ENCODE assay signal across 17 cellular contexts in genomic region chr1:187001198-187001904, GRCh38.
DNase-seq lines count a peak whose midpoint lies in the region; ATAC-seq, FAIRE-seq and TF ChIP-seq lines count a peak whose summit lies in the region.
"Had no signal": no experiment of that assay in that cellular context is flagged by ENCODE, and none has a peak within 500 bp of the region (broad histone marks: within the 10 kb centered on the region; RNA-seq: fewer than 3 reads in every experiment).

No MANE protein-coding gene starts in this region.

- H3K9me3 ChIP-seq in MG63 (no peaks in the 10 kb centered on the region), ascending aorta (no peaks in the 10 kb centered on the region)
- H3K9me3 ChIP-seq: gastrocnemius medialis, testis had no signal

- TF ChIP-seq CTCF in AG09309 (IDR thresholded peaks at IDR 0.05; ENCODE audit: control insufficient read depth, insufficient read depth, low read depth, low read length, missing control alignments) (no peak), ascending aorta (IDR thresholded peaks at IDR 0.05) (no peak)

- no peak for TF ChIP-seq POLR2A in H54 (IDR thresholded peaks at IDR 0.05; ENCODE audit: low read depth, low read length)

- intact Hi-C loops in ascending aorta (cut with DNase I), result no loop called here

- no peak overlapping the region for H3K27ac ChIP-seq in ascending aorta
- H3K27ac ChIP-seq: C4-2B, gastrocnemius medialis, left ventricle myocardium inferior, testis had no signal

- DNase-seq in AG09309 (ENCODE audit: low read depth) (peak; percentile 69), MG63 (peak; percentile 58), astrocyte of the hippocampus (ENCODE audit: low read depth, low spot score) (peak; percentile 73), kidney glomerular epithelial cell (lab: John Stamatoyannopoulos, UW) (peak; percentile 24), ascending aorta (ENCODE audit: low spot score in 2 of 2) (no peak), H54 (ENCODE audit: insufficient read length, low spot score) (no peak)
- DNase-seq: activated CD4-positive, alpha-beta memory T cell treated with anti-CD3 and anti-CD28 coated beads for 36 hours; activated naive CD8-positive, alpha-beta T cell treated with anti-CD3 and anti-CD28 coated beads, Interleukin-2, amount 10 ng/mL, durations not matched to agents 7 days and 5 days; gastrocnemius medialis; left ventricle myocardium inferior; posterior cingulate gyrus; testis had no signal

- ATAC-seq in GM19467 (IDR thresholded peaks at IDR 0.05; ENCODE audit: unreplicated experiment) (no peak), HG03342 (IDR thresholded peaks at IDR 0.05; ENCODE audit: unreplicated experiment) (no peak)
- ATAC-seq: GM12878, HepG2 had no signal

- FAIRE-seq in H54 (lab: Jason Lieb, UNC), result no peak
- FAIRE-seq: GM12878, HepG2 had no signal

- H3K4me1 ChIP-seq in ascending aorta, result no peaks in the 10 kb centered on the region
- H3K4me1 ChIP-seq: gastrocnemius medialis, left ventricle myocardium inferior, testis had no signal

- H3K4me3 ChIP-seq in AG09309 (ENCODE audit: control insufficient read depth, low read depth, low read length) (no peak overlapping the region), MG63 (no peak overlapping the region), ascending aorta (no peak overlapping the region)
- H3K4me3 ChIP-seq: gastrocnemius medialis, GM12878, left ventricle myocardium inferior, testis had no signal

- H3K36me3 ChIP-seq in MG63, result no peaks in the 10 kb centered on the region
- no peaks in the 10 kb centered on the region for H3K36me3 ChIP-seq in ascending aorta
- H3K36me3 ChIP-seq: gastrocnemius medialis, left ventricle myocardium inferior had no signal

- H3K27me3 ChIP-seq in MG63, result no peaks in the 10 kb centered on the region
- H3K27me3 ChIP-seq in ascending aorta, result no peaks in the 10 kb centered on the region
- H3K27me3 ChIP-seq: gastrocnemius medialis, testis had no signal

Comparison
In these comparisons a context has a peak if more than half of its experiments do, and no peak if none do; other contexts are left out.
1. DNase-seq: peak in AG09309 (single experiment), MG63 (single experiment), astrocyte of the hippocampus (single experiment) and kidney glomerular epithelial cell (single experiment); none in ascending aorta (0 of 2) and H54 (single experiment).